15 cellular contexts compared by ENCODE assay signal in the genomic region with DNA sequence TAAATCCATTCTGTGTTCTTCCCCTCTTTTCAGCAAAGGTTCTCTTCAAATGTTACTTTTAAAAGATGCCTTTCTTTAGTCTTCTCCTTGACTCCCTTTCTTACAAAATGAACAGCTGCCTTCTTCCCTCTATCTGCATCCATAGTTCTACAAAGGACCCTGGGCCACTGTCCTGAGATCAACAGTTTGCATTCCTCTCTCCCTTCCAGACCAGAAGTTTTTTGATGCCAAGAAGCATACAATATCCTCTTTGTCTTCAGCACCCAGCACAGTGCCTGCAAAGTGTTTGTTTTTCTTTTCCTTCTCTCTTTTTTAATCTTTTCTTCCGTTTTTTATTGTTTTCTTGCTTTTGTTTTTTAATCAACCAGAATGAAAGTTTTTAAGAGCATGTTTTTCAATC.
"Had no signal": no experiment of that assay in that cellular context is flagged by ENCODE, and none has a peak within 500 bp of the region (broad histone marks: within the 10 kb centered on the region; RNA-seq: fewer than 3 reads in every experiment).

No MANE protein-coding gene starts in this region.

- DNase-seq: activated CD4-positive, alpha-beta T cell treated with anti-CD3 and anti-CD28 coated beads, Interleukin-2, amount 50 U/mL, for 4 hours; activated naive CD8-positive, alpha-beta T cell treated with anti-CD3 and anti-CD28 coated beads, Interleukin-2, amount 10 ng/mL, durations not matched to agents 7 days and 5 days; amygdala; erythroblast; left cardiac atrium; nucleus accumbens; posterior cingulate gyrus; right cardiac atrium; stimulated activated CD4-positive, alpha-beta T cell treated with anti-CD3 and anti-CD28 coated beads, Interleukin-4, amount 100 ng/mL, for 24 hours; stomach had no signal

- H3K27me3 Mint-ChIP-seq: activated naive CD8-positive, alpha-beta T cell treated with anti-CD3 and anti-CD28 coated beads, Interleukin-2, amount 10 ng/mL, durations not matched to agents 7 days and 5 days had no signal

- H3K27ac ChIP-seq: coronary artery, skin epidermis, stomach had no signal

- H3K36me3 ChIP-seq: stomach had no signal

- H3K36me3 Mint-ChIP-seq: activated naive CD8-positive, alpha-beta T cell treated with anti-CD3 and anti-CD28 coated beads, Interleukin-2, amount 10 ng/mL, durations not matched to agents 7 days and 5 days; natural killer cell treated with Interleukin-12 subunit alpha and Interleukin-12 subunit beta and Interleukin-15 and Interleukin-18, amount 100 ng/mL, for 72 hours; stimulated activated effector memory CD8-positive, alpha-beta T cell treated with anti-CD3 and anti-CD28 coated beads, Interleukin-12 subunit alpha, Interleukin-12 subunit beta, amount 100 ng/mL, for 72 hours had no signal

- H3K27ac Mint-ChIP-seq: activated naive CD8-positive, alpha-beta T cell treated with anti-CD3 and anti-CD28 coated beads, Interleukin-2, amount 10 ng/mL, durations not matched to agents 7 days and 5 days; natural killer cell treated with Interleukin-12 subunit alpha and Interleukin-12 subunit beta and Interleukin-15 and Interleukin-18, amount 100 ng/mL, for 72 hours; stimulated activated effector memory CD8-positive, alpha-beta T cell treated with anti-CD3 and anti-CD28 coated beads, Interleukin-12 subunit alpha, Interleukin-12 subunit beta, amount 100 ng/mL, for 72 hours had no signal

- H3K9me3 Mint-ChIP-seq: activated naive CD8-positive, alpha-beta T cell treated with anti-CD3 and anti-CD28 coated beads, Interleukin-2, amount 10 ng/mL, durations not matched to agents 7 days and 5 days; central memory CD8-positive, alpha-beta T cell; natural killer cell treated with Interleukin-12 subunit alpha and Interleukin-12 subunit beta and Interleukin-15 and Interleukin-18, amount 100 ng/mL, for 72 hours had no signal

- H3K4me1 Mint-ChIP-seq: activated naive CD8-positive, alpha-beta T cell treated with anti-CD3 and anti-CD28 coated beads, Interleukin-2, amount 10 ng/mL, durations not matched to agents 7 days and 5 days; central memory CD8-positive, alpha-beta T cell; stimulated activated effector memory CD8-positive, alpha-beta T cell treated with anti-CD3 and anti-CD28 coated beads, Interleukin-12 subunit alpha, Interleukin-12 subunit beta, amount 100 ng/mL, for 72 hours had no signal

- ATAC-seq: natural killer cell treated with Interleukin-12 subunit alpha and Interleukin-12 subunit beta and Interleukin-15 and Interleukin-18, amount 100 ng/mL, for 72 hours; right cardiac atrium; stimulated activated effector memory CD8-positive, alpha-beta T cell treated with anti-CD3 and anti-CD28 coated beads, Interleukin-12 subunit alpha, Interleukin-12 subunit beta, amount 100 ng/mL, for 72 hours had no signal

- H3K4me3 Mint-ChIP-seq: activated naive CD8-positive, alpha-beta T cell treated with anti-CD3 and anti-CD28 coated beads, Interleukin-2, amount 10 ng/mL, durations not matched to agents 7 days and 5 days; central memory CD8-positive, alpha-beta T cell; natural killer cell treated with Interleukin-12 subunit alpha and Interleukin-12 subunit beta and Interleukin-15 and Interleukin-18, amount 100 ng/mL, for 72 hours; stimulated activated effector memory CD8-positive, alpha-beta T cell treated with anti-CD3 and anti-CD28 coated beads, Interleukin-12 subunit alpha, Interleukin-12 subunit beta, amount 100 ng/mL, for 72 hours had no signal

- H3K9me3 ChIP-seq: stomach had no signal

- H3K4me3 ChIP-seq: coronary artery, skin epidermis, stomach had no signal

- H3K4me1 ChIP-seq: stomach had no signal
